ENCODE assay signal across 8 cellular contexts in genomic region chr20:49893242-49894072, GRCh38. TPM values are rescaled to one million over a fixed set of nuclear protein-coding genes. Genes with fewer than 3 reads are reported as not detected.
DNase-seq lines count a peak whose midpoint lies in the region; ATAC-seq and TF ChIP-seq lines count a peak whose summit lies in the region.

No MANE protein-coding gene starts in this region.

- H3K36me3 ChIP-seq in right atrium auricular region, result peaks cover 4% of the 10 kb centered on the region
- peaks cover 5% of the 10 kb centered on the region for H3K36me3 ChIP-seq in lower lobe of right lung
- H3K36me3 ChIP-seq in thoracic aorta, result no peaks in the 10 kb centered on the region

- POLR2A ChIA-PET in activated CD8-positive, alpha-beta T cell treated with anti-CD3 and anti-CD28 coated beads for 36 hours (lab: Charles Lee), result interaction anchor here (0.9 to 1.2 kb wide), 3 partner anchors 11 to 15 kb away, joined by 3 read pairs; no protein-coding TSS in a partner anchor
- POLR2A ChIA-PET in GM10248 (lab: Yijun Ruan, JAX), result no interaction called here

- H3K27ac ChIP-seq in right atrium auricular region (no peak overlapping the region), lower lobe of right lung (peak overlapping the region; percentile 33), thoracic aorta (no peak overlapping the region)

- no peak overlapping the region for H3K4me3 ChIP-seq in right atrium auricular region
- H3K4me3 ChIP-seq in lower lobe of right lung, result peak overlapping the region; percentile 7
- H3K4me3 ChIP-seq in thoracic aorta, result peak overlapping the region; percentile 16

- no peak for TF ChIP-seq CTCF in right atrium auricular region (IDR thresholded peaks at IDR 0.05)
- no peak for TF ChIP-seq CTCF in activated CD8-positive, alpha-beta T cell treated with anti-CD3 and anti-CD28 coated beads for 36 hours (IDR thresholded peaks at IDR 0.05)
- no peak for TF ChIP-seq CTCF in lower lobe of right lung (IDR thresholded peaks at IDR 0.05)
- no peak for TF ChIP-seq CTCF in thoracic aorta (IDR thresholded peaks at IDR 0.05)
- TF ChIP-seq CTCF in GM10248 (IDR thresholded peaks at IDR 0.05; ENCODE audit: control extremely low read depth, extremely low read depth, low read depth, missing control alignments), result no peak

- no peaks in the 10 kb centered on the region for H3K9me3 Mint-ChIP-seq in activated CD8-positive, alpha-beta T cell treated with anti-CD3 and anti-CD28 coated beads for 36 hours

- no peaks in the 10 kb centered on the region for H3K9me3 ChIP-seq in right atrium auricular region
- H3K9me3 ChIP-seq in lower lobe of right lung, result no peaks in the 10 kb centered on the region
- no peaks in the 10 kb centered on the region for H3K9me3 ChIP-seq in thoracic aorta

- ATAC-seq in Right ventricle myocardium superior (ENCODE audit: poor library complexity) (peak; percentile 55), lower lobe of right lung (no peak), thoracic aorta (ENCODE audit: insufficient number of reproducible peaks, low FRiP score, low read depth) (no peak), GM21515 (IDR thresholded peaks at IDR 0.05; ENCODE audit: unreplicated experiment) (no peak)
- ATAC-seq in activated CD8-positive, alpha-beta T cell treated with anti-CD3 and anti-CD28 coated beads for 36 hours, result peak; percentile 76

- H3K27me3 ChIP-seq in right atrium auricular region (no peaks in the 10 kb centered on the region), lower lobe of right lung (ENCODE audit: low read depth) (no peaks in the 10 kb centered on the region), thoracic aorta (replicated peaks; ENCODE audit: insufficient read depth) (no peaks in the 10 kb centered on the region)

- peak overlapping the region; percentile 69 for H3K27ac Mint-ChIP-seq in activated CD8-positive, alpha-beta T cell treated with anti-CD3 and anti-CD28 coated beads for 36 hours

- no peaks in the 10 kb centered on the region for H3K27me3 Mint-ChIP-seq in activated CD8-positive, alpha-beta T cell treated with anti-CD3 and anti-CD28 coated beads for 36 hours

- CTCF ChIA-PET in activated CD8-positive, alpha-beta T cell treated with anti-CD3 and anti-CD28 coated beads for 36 hours (lab: Charles Lee), result interaction anchor here (0.8 to 2.5 kb wide), 8 partner anchors 20 to 283 kb away, joined by 3 to 8 read pairs (median 3); no protein-coding TSS in a partner anchor
- CTCF ChIA-PET in GM10248 (lab: Yijun Ruan, JAX), result interaction anchor here (1.5 to 8.4 kb wide), 8 partner anchors 13 to 360 kb away, joined by 3 to 75 read pairs (median 6); no protein-coding TSS in a partner anchor

- intact Hi-C loops in Right ventricle myocardium superior (cut with DNase I) (loop anchor here (5.0 kb wide), 1 partner anchor 281 kb away; no protein-coding TSS in a partner anchor), lower lobe of right lung (cut with DNase I) (no loop called here)
- intact Hi-C loops in activated CD8-positive, alpha-beta T cell treated with anti-CD3 and anti-CD28 coated beads for 36 hours (cut with micrococcal nuclease), result no loop called here

- DNase-seq in Right ventricle myocardium superior (peak; percentile 27), right atrium auricular region (ENCODE audit: low spot score) (no peak), lower lobe of right lung (no peak), thoracic aorta (ENCODE audit: low spot score) (no peak), RPMI8226 (no peak), GM10248 (ENCODE audit: extremely low spot score) (no peak)
- DNase-seq in activated CD8-positive, alpha-beta T cell treated with anti-CD3 and anti-CD28 coated beads for 36 hours, result peak; percentile 70

- peak overlapping the region; percentile 6 for H3K4me3 Mint-ChIP-seq in activated CD8-positive, alpha-beta T cell treated with anti-CD3 and anti-CD28 coated beads for 36 hours

- H3K4me1 ChIP-seq in right atrium auricular region, result peaks cover 0 to 35% of the 10 kb centered on the region in 2 donors
- peaks cover 61% of the 10 kb centered on the region for H3K4me1 ChIP-seq in lower lobe of right lung
- peaks cover 7 to 18% of the 10 kb centered on the region in 2 donors for H3K4me1 ChIP-seq in thoracic aorta (ENCODE audit: control insufficient read depth in 1 of 2, low read depth in 2 of 2)

- peaks cover 30% of the 10 kb centered on the region for H3K4me1 Mint-ChIP-seq in activated CD8-positive, alpha-beta T cell treated with anti-CD3 and anti-CD28 coated beads for 36 hours (ENCODE audit: low read depth)

- peaks cover 1% of the 10 kb centered on the region for H3K36me3 Mint-ChIP-seq in activated CD8-positive, alpha-beta T cell treated with anti-CD3 and anti-CD28 coated beads for 36 hours (ENCODE audit: low read depth)

RNA-seq across cellular contexts. Expression of gene SPATA2, which starts 21.9 kb away (rescaled TPM):
- 7.9 TPM for total RNA-seq in Right ventricle myocardium superior
- 1 to 10 TPM; 5.0 to 6.1 TPM for total RNA-seq in right atrium auricular region
- 1 to 10 TPM; 6.2 to 7.4 TPM for total RNA-seq in activated CD8-positive, alpha-beta T cell treated with anti-CD3 and anti-CD28 coated beads for 36 hours
- total RNA-seq in lower lobe of right lung, result 7.2 TPM
- 1 to 10 TPM; 3.9 to 7.3 TPM for total RNA-seq in thoracic aorta

RNA-seq across cellular contexts. Expression of gene RNF114, which starts 42.7 kb away (rescaled TPM):
- total RNA-seq in Right ventricle myocardium superior (52.1 TPM), right atrium auricular region (100 to 1,000 TPM in 1 of 2 donors, 10 to 100 TPM in 1; 40.2 to 117 TPM), lower lobe of right lung (63.0 TPM), thoracic aorta (100 to 1,000 TPM in 1 of 2 donors, 10 to 100 TPM in 1; 82.4 to 128 TPM)
- total RNA-seq in activated CD8-positive, alpha-beta T cell treated with anti-CD3 and anti-CD28 coated beads for 36 hours, result 10 to 100 TPM; 68.4 to 70.5 TPM

Comparison
In these comparisons a context has a peak if more than half of its experiments do, and no peak if none do; other contexts are left out.
1. DNase-seq: peak in Right ventricle myocardium superior (single experiment) and activated CD8-positive, alpha-beta T cell treated with anti-CD3 and anti-CD28 coated beads for 36 hours (single experiment); none in right atrium auricular region (single experiment), lower lobe of right lung (single experiment), thoracic aorta (single experiment), RPMI8226 (single experiment) and GM10248 (single experiment).
2. ATAC-seq: peak in Right ventricle myocardium superior (single experiment) and activated CD8-positive, alpha-beta T cell treated with anti-CD3 and anti-CD28 coated beads for 36 hours (single experiment); none in lower lobe of right lung (0 of 2), thoracic aorta (single experiment) and GM21515 (single experiment).
3. H3K4me3 ChIP-seq: peak in lower lobe of right lung (single experiment) and thoracic aorta (single experiment); none in right atrium auricular region (0 of 2).